8 cellular contexts compared by ENCODE assay signal in genomic region chr5:83471405-83472212, GRCh38. TPM values are rescaled to one million over a fixed set of nuclear protein-coding genes. Genes with fewer than 3 reads are reported as not detected.
A peak's percentile ranks its signal among the peaks of the same experiment; 100 is the strongest.
DNase-seq lines count a peak whose midpoint lies in the region; ATAC-seq and TF ChIP-seq lines count a peak whose summit lies in the region.

Gene VCAN (plus strand): TSS chr5:83471744. CDS start chr5:83483519, 11,775 bp downstream.

- H3K9me3 ChIP-seq in naive thymus-derived CD4-positive, alpha-beta T cell (ENCODE audit: control insufficient read depth in 2 of 3, low read length in 3 of 3): no peaks in the 10 kb centered on the region

- no peak within 1 kb of the TSS for H3K27ac ChIP-seq in naive thymus-derived CD4-positive, alpha-beta T cell (ENCODE audit: low read depth, low read length)

- H3K27me3 Mint-ChIP-seq in activated B cell treated with CpG ODN at 0.5 μM for 24 hours: peaks cover 66% of the 10 kb centered on the region
- peaks cover 81 to 90% (median 84%) of the 10 kb centered on the region in 5 donors for H3K27me3 Mint-ChIP-seq in naive thymus-derived CD4-positive, alpha-beta T cell

- no peaks in the 10 kb centered on the region for H3K36me3 Mint-ChIP-seq in activated B cell treated with CpG ODN at 0.5 μM for 24 hours (ENCODE audit: low read depth)
- peaks cover 0 to 4% (median 0%) of the 10 kb centered on the region in 5 donors for H3K36me3 Mint-ChIP-seq in naive thymus-derived CD4-positive, alpha-beta T cell

- no peaks in the 10 kb centered on the region for H3K36me3 ChIP-seq in naive thymus-derived CD4-positive, alpha-beta T cell (ENCODE audit: control insufficient read depth in 2 of 3, insufficient read depth in 3 of 3, low read length in 3 of 3)

- H3K4me3 Mint-ChIP-seq in activated B cell treated with CpG ODN at 0.5 μM for 24 hours: peak within 1 kb of the TSS; percentile 32
- H3K4me3 Mint-ChIP-seq in naive thymus-derived CD4-positive, alpha-beta T cell: peak within 1 kb of the TSS; percentile 32 to 90 (median 62)

- peaks cover 38% of the 10 kb centered on the region for H3K4me1 Mint-ChIP-seq in activated B cell treated with CpG ODN at 0.5 μM for 24 hours
- H3K4me1 Mint-ChIP-seq in naive thymus-derived CD4-positive, alpha-beta T cell: peaks cover 17 to 42% (median 38%) of the 10 kb centered on the region in 7 donors

- H3K4me3 ChIP-seq in AG10803 (ENCODE audit: low read length) (peak within 1 kb of the TSS; percentile 82), HFF-Myc (replicated peaks; ENCODE audit: low read depth, low read length) (peak within 1 kb of the TSS; percentile 78)
- no peak within 1 kb of the TSS for H3K4me3 ChIP-seq in naive thymus-derived CD4-positive, alpha-beta T cell (ENCODE audit: low read length)

- POLR2A ChIA-PET in activated B cell treated with CpG ODN at 0.5 μM for 24 hours (lab: Charles Lee): no interaction called here
- POLR2A ChIA-PET in naive thymus-derived CD4-positive, alpha-beta T cell (lab: Charles Lee): no interaction called here

- peak; percentile 89 for DNase-seq in AG10803 (ENCODE audit: low read depth)
- no peak for DNase-seq in HFF-Myc (ENCODE audit: extremely low read depth, low read depth)
- DNase-seq in activated B cell treated with CpG ODN at 0.5 μM for 24 hours: no peak
- DNase-seq in fibroblast of the conjunctiva (ENCODE audit: low read depth): peak; percentile 63
- peak in 2 of 9 donors; percentile 9 to 23 for DNase-seq in naive thymus-derived CD4-positive, alpha-beta T cell
- no peak for DNase-seq in SKM-1 treated with dmso at 0.1 percent for 144 hours (lab: John Stamatoyannopoulos, UW; ENCODE audit: unreplicated experiment)
- DNase-seq in AML-193 (lab: John Stamatoyannopoulos, UW): no peak

- ATAC-seq in activated B cell treated with CpG ODN at 0.5 μM for 24 hours (ENCODE audit: low read depth) (no peak), GM19351 (IDR thresholded peaks at IDR 0.05; ENCODE audit: unreplicated experiment) (no peak)
- peak; percentile 63 for ATAC-seq in naive thymus-derived CD4-positive, alpha-beta T cell

- intact Hi-C loops in activated B cell treated with CpG ODN at 0.5 μM for 24 hours (cut with micrococcal nuclease): loop anchor here (5.0 kb wide), 1 partner anchor 394 kb away; the partner anchor contains the start of genes TMEM167A and XRCC4
- intact Hi-C loops in naive thymus-derived CD4-positive, alpha-beta T cell (cut with micrococcal nuclease): loop anchor here in 1 of 2 donors (2.0 kb wide), 4 partner anchors 41 to 1115 kb away; partner anchors contain the start of genes TMEM167A and XRCC4

- H3K27ac Mint-ChIP-seq in activated B cell treated with CpG ODN at 0.5 μM for 24 hours: no peak within 1 kb of the TSS
- H3K27ac Mint-ChIP-seq in naive thymus-derived CD4-positive, alpha-beta T cell: no peak within 1 kb of the TSS

- H3K9me3 Mint-ChIP-seq in activated B cell treated with CpG ODN at 0.5 μM for 24 hours: no peaks in the 10 kb centered on the region
- peaks cover 0 to 4% (median 0%) of the 10 kb centered on the region in 11 donors for H3K9me3 Mint-ChIP-seq in naive thymus-derived CD4-positive, alpha-beta T cell

- TF ChIP-seq CTCF in AG10803 (conservative IDR thresholded peaks at IDR 0.05; ENCODE audit: low read length) (no peak), HFF-Myc (IDR thresholded peaks at IDR 0.05; ENCODE audit: low read depth, low read length, missing control alignments) (no peak), activated B cell treated with CpG ODN at 0.5 μM for 24 hours (IDR thresholded peaks at IDR 0.05) (no peak)

- CTCF ChIA-PET in activated B cell treated with CpG ODN at 0.5 μM for 24 hours (lab: Charles Lee): interaction anchor here (0.8 kb wide), 1 partner anchor 1468 kb away, joined by 5 read pairs; no protein-coding TSS in a partner anchor
- CTCF ChIA-PET in naive thymus-derived CD4-positive, alpha-beta T cell (lab: Charles Lee): no interaction called here

- H3K4me1 ChIP-seq in naive thymus-derived CD4-positive, alpha-beta T cell (ENCODE audit: control insufficient read depth in 2 of 2, insufficient read depth in 2 of 2, low read length in 2 of 2): peaks cover 4 to 23% of the 10 kb centered on the region in 2 donors

- peaks cover 0 to 15% of the 10 kb centered on the region in 2 donors for H3K27me3 ChIP-seq in naive thymus-derived CD4-positive, alpha-beta T cell (ENCODE audit: control insufficient read depth in 2 of 2, insufficient read depth in 2 of 2, low read length in 2 of 2)

RNA-seq across cellular contexts. Expression of gene VCAN, which starts in this region (rescaled TPM):
- total RNA-seq in activated B cell treated with CpG ODN at 0.5 μM for 24 hours: 0.16 and 0.22 TPM in 2 replicates
- 100 to 1,000 TPM in 1 of 5 experiments, 10 to 100 TPM in 1, 1 to 10 TPM in 2, under 1 TPM in 1; 0.31 to 563 (median 1.5) TPM for total RNA-seq in naive thymus-derived CD4-positive, alpha-beta T cell
- under 1 TPM; 0.28 to 0.35 TPM for polyA plus RNA-seq in naive thymus-derived CD4-positive, alpha-beta T cell

Comparison
In these comparisons a context has a peak if more than half of its experiments do, and no peak if none do; other contexts are left out.
1. DNase-seq: peak in AG10803 (single experiment) and fibroblast of the conjunctiva (single experiment); none in HFF-Myc (single experiment), activated B cell treated with CpG ODN at 0.5 μM for 24 hours (single experiment), SKM-1 treated with dmso at 0.1 percent for 144 hours (single experiment) and AML-193 (0 of 2).